In the genomic region with DNA sequence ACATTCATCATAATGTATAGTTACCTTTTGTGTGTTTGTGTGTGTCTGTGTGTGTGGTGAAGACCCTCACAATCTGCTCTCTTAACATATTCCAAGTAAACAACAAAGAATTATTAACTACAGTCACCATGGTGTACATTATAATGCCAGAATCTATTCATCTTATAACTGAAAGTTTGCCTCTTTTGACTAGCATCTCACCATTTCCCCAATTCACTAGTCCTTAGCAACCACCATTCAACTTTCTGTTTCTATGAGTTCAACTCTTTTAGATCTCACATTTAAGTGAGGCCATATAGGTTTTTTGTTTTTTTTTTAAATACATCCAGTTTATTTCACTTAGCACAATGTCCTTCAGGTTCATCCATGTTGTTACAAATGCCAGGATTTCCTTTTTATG, we compare ENCODE assay signal across 23 cellular contexts.
A peak's percentile ranks its signal among the peaks of the same experiment; 100 is the strongest.
DNase-seq lines count a peak whose midpoint lies in the region; ATAC-seq, FAIRE-seq and TF ChIP-seq lines count a peak whose summit lies in the region.
"Had no signal": no experiment of that assay in that cellular context is flagged by ENCODE, and none has a peak within 500 bp of the region (broad histone marks: within the 10 kb centered on the region; RNA-seq: fewer than 3 reads in every experiment).

No MANE protein-coding gene starts in this region.

- ATAC-seq in GM19324 (IDR thresholded peaks at IDR 0.05; ENCODE audit: low FRiP score, unreplicated experiment), result peak; percentile 75
- peak; percentile 91 for ATAC-seq in HG02678 (IDR thresholded peaks at IDR 0.05; ENCODE audit: unreplicated experiment)
- ATAC-seq in HG03135 (IDR thresholded peaks at IDR 0.05; ENCODE audit: unreplicated experiment), result peak; percentile 83
- ATAC-seq in stimulated activated effector memory CD8-positive, alpha-beta T cell treated with anti-CD3 and anti-CD28 coated beads, Interleukin-12 subunit alpha, Interleukin-12 subunit beta, amount 100 ng/mL, for 72 hours, result no peak
- ATAC-seq: activated CD4-positive, CD25-positive, alpha-beta regulatory T cell treated with anti-CD3 and anti-CD28 coated beads, Interleukin-2, amount 50 U/mL, for 24 hours; activated CD8-positive, alpha-beta memory T cell treated with anti-CD3 and anti-CD28 coated beads, Interleukin-2, amount 10 ng/mL, durations not matched to agents 7 days and 5 days; naive thymus-derived CD4-positive, alpha-beta T cell had no signal

- no peak overlapping the region for H3K27ac Mint-ChIP-seq in stimulated activated effector memory CD8-positive, alpha-beta T cell treated with anti-CD3 and anti-CD28 coated beads, Interleukin-12 subunit alpha, Interleukin-12 subunit beta, amount 100 ng/mL, for 72 hours
- no peak overlapping the region for H3K27ac Mint-ChIP-seq in nephron progenitor cell
- H3K27ac Mint-ChIP-seq: activated CD8-positive, alpha-beta memory T cell treated with anti-CD3 and anti-CD28 coated beads, Interleukin-2, amount 10 ng/mL, durations not matched to agents 7 days and 5 days; naive thymus-derived CD4-positive, alpha-beta T cell; T-helper 2 cell treated with Interferon-gamma antibody and Interleukin-4, amounts not matched to agents 5 μg/mL and 100 μg/mL, for 36 hours had no signal

- no peak for TF ChIP-seq CTCF in nephron progenitor cell (IDR thresholded peaks at IDR 0.05)

- H3K4me3 Mint-ChIP-seq in stimulated activated effector memory CD8-positive, alpha-beta T cell treated with anti-CD3 and anti-CD28 coated beads, Interleukin-12 subunit alpha, Interleukin-12 subunit beta, amount 100 ng/mL, for 72 hours, result no peak overlapping the region
- no peak overlapping the region for H3K4me3 Mint-ChIP-seq in nephron progenitor cell
- H3K4me3 Mint-ChIP-seq: activated CD8-positive, alpha-beta memory T cell treated with anti-CD3 and anti-CD28 coated beads, Interleukin-2, amount 10 ng/mL, durations not matched to agents 7 days and 5 days; naive thymus-derived CD4-positive, alpha-beta T cell; T-helper 2 cell treated with Interferon-gamma antibody and Interleukin-4, amounts not matched to agents 5 μg/mL and 100 μg/mL, for 36 hours had no signal

- H3K36me3 Mint-ChIP-seq in stimulated activated effector memory CD8-positive, alpha-beta T cell treated with anti-CD3 and anti-CD28 coated beads, Interleukin-12 subunit alpha, Interleukin-12 subunit beta, amount 100 ng/mL, for 72 hours, result no peaks in the 10 kb centered on the region
- no peaks in the 10 kb centered on the region for H3K36me3 Mint-ChIP-seq in nephron progenitor cell (ENCODE audit: low read depth)
- H3K36me3 Mint-ChIP-seq: activated CD8-positive, alpha-beta memory T cell treated with anti-CD3 and anti-CD28 coated beads, Interleukin-2, amount 10 ng/mL, durations not matched to agents 7 days and 5 days; naive thymus-derived CD4-positive, alpha-beta T cell had no signal

- peak; percentile 69 for FAIRE-seq in GM12892 (lab: Jason Lieb, UNC)
- FAIRE-seq: A204.1, astrocyte had no signal

- H3K27me3 Mint-ChIP-seq in nephron progenitor cell (ENCODE audit: low read depth, poor library complexity), result no peaks in the 10 kb centered on the region
- H3K27me3 Mint-ChIP-seq: activated CD8-positive, alpha-beta memory T cell treated with anti-CD3 and anti-CD28 coated beads, Interleukin-2, amount 10 ng/mL, durations not matched to agents 7 days and 5 days had no signal

- H3K9me3 Mint-ChIP-seq in stimulated activated effector memory CD8-positive, alpha-beta T cell treated with anti-CD3 and anti-CD28 coated beads, Interleukin-12 subunit alpha, Interleukin-12 subunit beta, amount 100 ng/mL, for 72 hours, result no peaks in the 10 kb centered on the region
- peaks cover 13% of the 10 kb centered on the region for H3K9me3 Mint-ChIP-seq in nephron progenitor cell
- H3K9me3 Mint-ChIP-seq: naive thymus-derived CD4-positive, alpha-beta T cell; T-helper 2 cell treated with Interferon-gamma antibody and Interleukin-4, amounts not matched to agents 5 μg/mL and 100 μg/mL, for 36 hours had no signal

- no peak for TF ChIP-seq POLR2A in GM12892 (IDR thresholded peaks at IDR 0.05; ENCODE audit: low read depth, low read length)

- DNase-seq in GM12892 (ENCODE audit: insufficient read length) (no peak), NCI-H1436 (lab: John Stamatoyannopoulos, UW) (no peak), NOMO-1 treated with dmso at 0.1 percent for 144 hours (lab: John Stamatoyannopoulos, UW; ENCODE audit: unreplicated experiment) (no peak), nephron progenitor cell (no peak)
- DNase-seq in stimulated activated effector memory CD8-positive, alpha-beta T cell treated with anti-CD3 and anti-CD28 coated beads, Interleukin-12 subunit alpha, Interleukin-12 subunit beta, amount 100 ng/mL, for 72 hours (ENCODE audit: low spot score in 2 of 2), result no peak
- DNase-seq: activated CD8-positive, alpha-beta memory T cell treated with anti-CD3 and anti-CD28 coated beads, Interleukin-2, amount 10 ng/mL, durations not matched to agents 7 days and 5 days; C1 segment of cervical spinal cord; cortex of kidney; DMS79; lower lobe of right lung; naive thymus-derived CD4-positive, alpha-beta T cell; NCI-H1436 treated with DMSO at 0.1 percent for 48 hours; NCI-H226; SIG-M5; stimulated activated naive CD4-positive, alpha-beta T cell treated with Interleukin-2 at 50 U/mL for 16 hours; upper lobe of right lung had no signal

- no peaks in the 10 kb centered on the region for H3K4me1 Mint-ChIP-seq in stimulated activated effector memory CD8-positive, alpha-beta T cell treated with anti-CD3 and anti-CD28 coated beads, Interleukin-12 subunit alpha, Interleukin-12 subunit beta, amount 100 ng/mL, for 72 hours
- no peaks in the 10 kb centered on the region for H3K4me1 Mint-ChIP-seq in nephron progenitor cell
- H3K4me1 Mint-ChIP-seq: activated CD8-positive, alpha-beta memory T cell treated with anti-CD3 and anti-CD28 coated beads, Interleukin-2, amount 10 ng/mL, durations not matched to agents 7 days and 5 days; naive thymus-derived CD4-positive, alpha-beta T cell had no signal
